ENCODE assay signal across 1 cellular context in genomic region chr22:32697331-32697995, GRCh38.
TF ChIP-seq lines count a peak whose summit lies in the region.

No MANE protein-coding gene starts in this region.

TF ChIP-seq in HepG2, 621 proteins besides CTCF, POLR2A, EP300 and RAD21 (continued from another document and continues in another):
- TF ChIP-seq, protein P1, sequence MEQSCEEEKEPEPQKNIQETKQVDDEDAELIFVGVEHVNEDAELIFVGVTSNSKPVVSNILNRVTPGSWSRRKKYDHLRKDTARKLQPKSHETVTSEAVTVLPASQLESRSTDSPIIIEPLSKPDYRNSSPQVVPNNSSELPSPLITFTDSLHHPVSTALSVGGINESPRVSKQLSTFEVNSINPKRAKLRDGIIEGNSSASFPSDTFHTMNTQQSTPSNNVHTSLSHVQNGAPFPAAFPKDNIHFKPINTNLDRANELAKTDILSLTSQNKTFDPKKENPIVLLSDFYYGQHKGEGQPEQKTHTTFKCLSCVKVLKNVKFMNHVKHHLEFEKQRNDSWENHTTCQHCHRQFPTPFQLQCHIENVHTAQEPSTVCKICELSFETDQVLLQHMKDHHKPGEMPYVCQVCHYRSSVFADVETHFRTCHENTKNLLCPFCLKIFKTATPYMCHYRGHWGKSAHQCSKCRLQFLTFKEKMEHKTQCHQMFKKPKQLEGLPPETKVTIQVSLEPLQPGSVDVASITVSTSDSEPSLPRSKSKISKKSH (CRISPR knock-in tag; IDR thresholded peaks at IDR 0.05; ENCODE audit: borderline replicate concordance) = no peak
- TF ChIP-seq PHF21A (CRISPR knock-in tag; IDR thresholded peaks at IDR 0.05) (peak; percentile 30; the same call in 1 of the 2 replicates), NCOA2 (CRISPR knock-in tag; IDR thresholded peaks at IDR 0.05) (peak; percentile 43; the same call in 1 of the 2 replicates), HDAC2 (CRISPR knock-in tag; IDR thresholded peaks at IDR 0.05) (peak; percentile 31; the same call in 1 of the 2 replicates), GLI4 (CRISPR knock-in tag; IDR thresholded peaks at IDR 0.05; ENCODE audit: borderline replicate concordance) (no peak), NR2C2 (CRISPR knock-in tag; IDR thresholded peaks at IDR 0.05; ENCODE audit: borderline replicate concordance) (0 out of 2 replicates have a peak, but pooled peaks have one; percentile 26), ZNF331 (CRISPR knock-in tag; IDR thresholded peaks at IDR 0.05) (peak; percentile 49; the same call in 1 of the 2 replicates), ZNF3 (CRISPR knock-in tag; IDR thresholded peaks at IDR 0.05) (no peak; the same call in 1 of the 2 replicates), KAT7 (CRISPR knock-in tag; IDR thresholded peaks at IDR 0.05; ENCODE audit: borderline replicate concordance) (peak; percentile 24; the same call in 1 of the 2 replicates), JARID2 (CRISPR knock-in tag; IDR thresholded peaks at IDR 0.05; ENCODE audit: insufficient replicate concordance) (no peak), USF2 (IDR thresholded peaks at IDR 0.05; ENCODE audit: low read depth, low read length) (0 out of 2 replicates have a peak, but pooled peaks have one; percentile 5), USF2 (CRISPR knock-in tag; IDR thresholded peaks at IDR 0.05; ENCODE audit: borderline replicate concordance) (no peak; the same call in 1 of the 2 replicates), POLR2G (IDR thresholded peaks at IDR 0.05; ENCODE audit: low read depth, low read length) (0 out of 2 replicates have a peak, but pooled peaks have one; percentile 40), SOX5 (CRISPR knock-in tag; IDR thresholded peaks at IDR 0.05; ENCODE audit: borderline replicate concordance) (no peak), ZFP90 (CRISPR knock-in tag; IDR thresholded peaks at IDR 0.05; ENCODE audit: borderline replicate concordance) (no peak), GLMP (CRISPR knock-in tag; IDR thresholded peaks at IDR 0.05; ENCODE audit: borderline replicate concordance) (no peak), ZMYM4 (CRISPR knock-in tag; IDR thresholded peaks at IDR 0.05) (peak; percentile 79), ZNF574 (CRISPR knock-in tag; IDR thresholded peaks at IDR 0.05) (peak; percentile 19; the same call in 1 of the 2 replicates), THRA (CRISPR knock-in tag; IDR thresholded peaks at IDR 0.05; ENCODE audit: borderline replicate concordance) (peak; percentile 98), MAFK (conservative IDR thresholded peaks at IDR 0.05 in 1 of 2, IDR thresholded peaks at IDR 0.05 in 1 of 2; ENCODE audit: low read length in 2 of 2) (no peak), ZSCAN21 (CRISPR knock-in tag; IDR thresholded peaks at IDR 0.05; ENCODE audit: borderline replicate concordance) (0 out of 2 replicates have a peak, but pooled peaks have one; percentile 42), MEIS1 (CRISPR knock-in tag; IDR thresholded peaks at IDR 0.05; ENCODE audit: borderline replicate concordance) (no peak), ZNF263 (CRISPR knock-in tag; IDR thresholded peaks at IDR 0.05) (no peak), MAX (IDR thresholded peaks at IDR 0.05) (peak; percentile 58), DPF2 (CRISPR knock-in tag; IDR thresholded peaks at IDR 0.05; ENCODE audit: borderline replicate concordance, low read depth) (0 out of 2 replicates have a peak, but pooled peaks have one; percentile 38), YEATS2 (CRISPR knock-in tag; IDR thresholded peaks at IDR 0.05; ENCODE audit: borderline replicate concordance) (peak; percentile 33; the same call in 1 of the 2 replicates)
- TF ChIP-seq, protein P2, sequence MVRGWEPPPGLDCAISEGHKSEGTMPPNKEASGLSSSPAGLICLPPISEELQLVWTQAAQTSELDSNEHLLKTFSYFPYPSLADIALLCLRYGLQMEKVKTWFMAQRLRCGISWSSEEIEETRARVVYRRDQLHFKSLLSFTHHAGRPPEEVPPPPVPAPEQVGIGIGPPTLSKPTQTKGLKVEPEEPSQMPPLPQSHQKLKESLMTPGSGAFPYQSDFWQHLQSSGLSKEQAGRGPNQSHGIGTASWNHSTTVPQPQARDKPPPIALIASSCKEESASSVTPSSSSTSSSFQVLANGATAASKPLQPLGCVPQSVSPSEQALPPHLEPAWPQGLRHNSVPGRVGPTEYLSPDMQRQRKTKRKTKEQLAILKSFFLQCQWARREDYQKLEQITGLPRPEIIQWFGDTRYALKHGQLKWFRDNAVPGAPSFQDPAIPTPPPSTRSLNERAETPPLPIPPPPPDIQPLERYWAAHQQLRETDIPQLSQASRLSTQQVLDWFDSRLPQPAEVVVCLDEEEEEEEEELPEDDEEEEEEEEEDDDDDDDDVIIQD (CRISPR knock-in tag; IDR thresholded peaks at IDR 0.05; ENCODE audit: low read depth) = peak; percentile 54; the same call in 1 of the 2 replicates
- TF ChIP-seq, protein P3, sequence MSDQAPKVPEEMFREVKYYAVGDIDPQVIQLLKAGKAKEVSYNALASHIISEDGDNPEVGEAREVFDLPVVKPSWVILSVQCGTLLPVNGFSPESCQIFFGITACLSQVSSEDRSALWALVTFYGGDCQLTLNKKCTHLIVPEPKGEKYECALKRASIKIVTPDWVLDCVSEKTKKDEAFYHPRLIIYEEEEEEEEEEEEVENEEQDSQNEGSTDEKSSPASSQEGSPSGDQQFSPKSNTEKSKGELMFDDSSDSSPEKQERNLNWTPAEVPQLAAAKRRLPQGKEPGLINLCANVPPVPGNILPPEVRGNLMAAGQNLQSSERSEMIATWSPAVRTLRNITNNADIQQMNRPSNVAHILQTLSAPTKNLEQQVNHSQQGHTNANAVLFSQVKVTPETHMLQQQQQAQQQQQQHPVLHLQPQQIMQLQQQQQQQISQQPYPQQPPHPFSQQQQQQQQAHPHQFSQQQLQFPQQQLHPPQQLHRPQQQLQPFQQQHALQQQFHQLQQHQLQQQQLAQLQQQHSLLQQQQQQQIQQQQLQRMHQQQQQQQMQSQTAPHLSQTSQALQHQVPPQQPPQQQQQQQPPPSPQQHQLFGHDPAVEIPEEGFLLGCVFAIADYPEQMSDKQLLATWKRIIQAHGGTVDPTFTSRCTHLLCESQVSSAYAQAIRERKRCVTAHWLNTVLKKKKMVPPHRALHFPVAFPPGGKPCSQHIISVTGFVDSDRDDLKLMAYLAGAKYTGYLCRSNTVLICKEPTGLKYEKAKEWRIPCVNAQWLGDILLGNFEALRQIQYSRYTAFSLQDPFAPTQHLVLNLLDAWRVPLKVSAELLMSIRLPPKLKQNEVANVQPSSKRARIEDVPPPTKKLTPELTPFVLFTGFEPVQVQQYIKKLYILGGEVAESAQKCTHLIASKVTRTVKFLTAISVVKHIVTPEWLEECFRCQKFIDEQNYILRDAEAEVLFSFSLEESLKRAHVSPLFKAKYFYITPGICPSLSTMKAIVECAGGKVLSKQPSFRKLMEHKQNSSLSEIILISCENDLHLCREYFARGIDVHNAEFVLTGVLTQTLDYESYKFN (CRISPR knock-in tag; conservative IDR thresholded peaks at IDR 0.05) = peak; percentile 55
- TF ChIP-seq, protein P4, sequence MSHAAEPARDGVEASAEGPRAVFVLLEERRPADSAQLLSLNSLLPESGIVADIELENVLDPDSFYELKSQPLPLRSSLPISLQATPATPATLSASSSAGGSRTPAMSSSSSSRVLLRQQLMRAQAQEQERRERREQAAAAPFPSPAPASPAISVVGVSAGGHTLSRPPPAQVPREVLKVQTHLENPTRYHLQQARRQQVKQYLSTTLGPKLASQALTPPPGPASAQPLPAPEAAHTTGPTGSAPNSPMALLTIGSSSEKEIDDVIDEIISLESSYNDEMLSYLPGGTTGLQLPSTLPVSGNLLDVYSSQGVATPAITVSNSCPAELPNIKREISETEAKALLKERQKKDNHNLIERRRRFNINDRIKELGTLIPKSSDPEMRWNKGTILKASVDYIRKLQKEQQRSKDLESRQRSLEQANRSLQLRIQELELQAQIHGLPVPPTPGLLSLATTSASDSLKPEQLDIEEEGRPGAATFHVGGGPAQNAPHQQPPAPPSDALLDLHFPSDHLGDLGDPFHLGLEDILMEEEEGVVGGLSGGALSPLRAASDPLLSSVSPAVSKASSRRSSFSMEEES (CRISPR knock-in tag; IDR thresholded peaks at IDR 0.05) = 0 out of 2 replicates have a peak, but pooled peaks have one; percentile 43
- TF ChIP-seq, protein P5, sequence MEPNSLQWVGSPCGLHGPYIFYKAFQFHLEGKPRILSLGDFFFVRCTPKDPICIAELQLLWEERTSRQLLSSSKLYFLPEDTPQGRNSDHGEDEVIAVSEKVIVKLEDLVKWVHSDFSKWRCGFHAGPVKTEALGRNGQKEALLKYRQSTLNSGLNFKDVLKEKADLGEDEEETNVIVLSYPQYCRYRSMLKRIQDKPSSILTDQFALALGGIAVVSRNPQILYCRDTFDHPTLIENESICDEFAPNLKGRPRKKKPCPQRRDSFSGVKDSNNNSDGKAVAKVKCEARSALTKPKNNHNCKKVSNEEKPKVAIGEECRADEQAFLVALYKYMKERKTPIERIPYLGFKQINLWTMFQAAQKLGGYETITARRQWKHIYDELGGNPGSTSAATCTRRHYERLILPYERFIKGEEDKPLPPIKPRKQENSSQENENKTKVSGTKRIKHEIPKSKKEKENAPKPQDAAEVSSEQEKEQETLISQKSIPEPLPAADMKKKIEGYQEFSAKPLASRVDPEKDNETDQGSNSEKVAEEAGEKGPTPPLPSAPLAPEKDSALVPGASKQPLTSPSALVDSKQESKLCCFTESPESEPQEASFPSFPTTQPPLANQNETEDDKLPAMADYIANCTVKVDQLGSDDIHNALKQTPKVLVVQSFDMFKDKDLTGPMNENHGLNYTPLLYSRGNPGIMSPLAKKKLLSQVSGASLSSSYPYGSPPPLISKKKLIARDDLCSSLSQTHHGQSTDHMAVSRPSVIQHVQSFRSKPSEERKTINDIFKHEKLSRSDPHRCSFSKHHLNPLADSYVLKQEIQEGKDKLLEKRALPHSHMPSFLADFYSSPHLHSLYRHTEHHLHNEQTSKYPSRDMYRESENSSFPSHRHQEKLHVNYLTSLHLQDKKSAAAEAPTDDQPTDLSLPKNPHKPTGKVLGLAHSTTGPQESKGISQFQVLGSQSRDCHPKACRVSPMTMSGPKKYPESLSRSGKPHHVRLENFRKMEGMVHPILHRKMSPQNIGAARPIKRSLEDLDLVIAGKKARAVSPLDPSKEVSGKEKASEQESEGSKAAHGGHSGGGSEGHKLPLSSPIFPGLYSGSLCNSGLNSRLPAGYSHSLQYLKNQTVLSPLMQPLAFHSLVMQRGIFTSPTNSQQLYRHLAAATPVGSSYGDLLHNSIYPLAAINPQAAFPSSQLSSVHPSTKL (CRISPR knock-in tag; IDR thresholded peaks at IDR 0.05) = peak; percentile 49; the same call in 1 of the 2 replicates
- TF ChIP-seq, protein P6, sequence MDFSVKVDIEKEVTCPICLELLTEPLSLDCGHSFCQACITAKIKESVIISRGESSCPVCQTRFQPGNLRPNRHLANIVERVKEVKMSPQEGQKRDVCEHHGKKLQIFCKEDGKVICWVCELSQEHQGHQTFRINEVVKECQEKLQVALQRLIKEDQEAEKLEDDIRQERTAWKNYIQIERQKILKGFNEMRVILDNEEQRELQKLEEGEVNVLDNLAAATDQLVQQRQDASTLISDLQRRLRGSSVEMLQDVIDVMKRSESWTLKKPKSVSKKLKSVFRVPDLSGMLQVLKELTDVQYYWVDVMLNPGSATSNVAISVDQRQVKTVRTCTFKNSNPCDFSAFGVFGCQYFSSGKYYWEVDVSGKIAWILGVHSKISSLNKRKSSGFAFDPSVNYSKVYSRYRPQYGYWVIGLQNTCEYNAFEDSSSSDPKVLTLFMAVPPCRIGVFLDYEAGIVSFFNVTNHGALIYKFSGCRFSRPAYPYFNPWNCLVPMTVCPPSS (IDR thresholded peaks at IDR 0.05) = no peak
